2 cellular contexts compared by ENCODE assay signal in genomic region chr15:88938802-88939485, GRCh38.
TF ChIP-seq lines count a peak whose summit lies in the region.

No MANE protein-coding gene starts in this region.

TF ChIP-seq in HEK293, 187 proteins besides CTCF, POLR2A, EP300 and RAD21:
- TF ChIP-seq OSR2 (tag by site-specific recombination; IDR thresholded peaks at IDR 0.05), result no peak
- peak; percentile 35; the same call in 1 of the 2 replicates for TF ChIP-seq ZNF366 (tag by site-specific recombination; conservative IDR thresholded peaks at IDR 0.05)
- TF ChIP-seq AEBP2 (tag by site-specific recombination; IDR thresholded peaks at IDR 0.05; ENCODE audit: borderline replicate concordance), result no peak

TF ChIP-seq in endothelial cell of umbilical vein, 7 proteins besides CTCF, POLR2A, EP300 and RAD21:
- TF ChIP-seq EZH2 (IDR thresholded peaks at IDR 0.05; ENCODE audit: borderline replicate concordance, low read depth, low read length, severe bottlenecking) (no peak), MYC (IDR thresholded peaks at IDR 0.05; ENCODE audit: low read depth, low read length) (no peak), POLR2AphosphoS5 (IDR thresholded peaks at IDR 0.05; ENCODE audit: insufficient read depth, low read depth, low read length) (no peak), GATA2 (IDR thresholded peaks at IDR 0.05; ENCODE audit: insufficient read depth, insufficient read length, low read depth, low read length) (no peak), FOS (IDR thresholded peaks at IDR 0.05; ENCODE audit: borderline replicate concordance, insufficient read depth, low read length) (no peak), JUN (IDR thresholded peaks at IDR 0.05; ENCODE audit: borderline replicate concordance, insufficient read depth, insufficient read length, low read depth) (no peak)
- TF ChIP-seq, protein P1, sequence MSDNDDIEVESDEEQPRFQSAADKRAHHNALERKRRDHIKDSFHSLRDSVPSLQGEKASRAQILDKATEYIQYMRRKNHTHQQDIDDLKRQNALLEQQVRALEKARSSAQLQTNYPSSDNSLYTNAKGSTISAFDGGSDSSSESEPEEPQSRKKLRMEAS (IDR thresholded peaks at IDR 0.05; ENCODE audit: insufficient read depth, insufficient read length), result no peak
